Comparison of ENCODE assay signal across 2 cellular contexts in genomic region chr15:66041276-66041675, GRCh38.
TF ChIP-seq lines count a peak whose summit lies in the region.

No MANE protein-coding gene starts in this region.

TF ChIP-seq in GM23338, 12 proteins besides CTCF, POLR2A, EP300 and RAD21 (continued from another document):
- TF ChIP-seq REST (IDR thresholded peaks at IDR 0.05; ENCODE audit: unreplicated experiment): no peak
- TF ChIP-seq CREB1 (CRISPR knock-in tag; IDR thresholded peaks at IDR 0.05; ENCODE audit: low read depth): no peak
- TF ChIP-seq STAT1 (IDR thresholded peaks at IDR 0.05; ENCODE audit: unreplicated experiment): no peak
- TF ChIP-seq EZH2phosphoT487 (IDR thresholded peaks at IDR 0.05; ENCODE audit: unreplicated experiment): no peak
- TF ChIP-seq EZH2 (IDR thresholded peaks at IDR 0.05; ENCODE audit: low read depth, unreplicated experiment): no peak
- TF ChIP-seq NANOG (IDR thresholded peaks at IDR 0.05; ENCODE audit: borderline replicate concordance): no peak
- TF ChIP-seq ETS1 (IDR thresholded peaks at IDR 0.05): no peak
- TF ChIP-seq ZNF462 (CRISPR knock-in tag; IDR thresholded peaks at IDR 0.05): no peak

TF ChIP-seq in H1, 55 proteins besides CTCF, POLR2A, EP300 and RAD21 (continued from another document):
- TF ChIP-seq ATF3 (IDR thresholded peaks at IDR 0.05; ENCODE audit: insufficient read depth, low read depth, low read length) (no peak), TAF1 (IDR thresholded peaks at IDR 0.05; ENCODE audit: low read depth, low read length) (no peak), EZH2 (IDR thresholded peaks at IDR 0.05; ENCODE audit: low read depth, low read length, severe bottlenecking) (no peak), KDM1A (IDR thresholded peaks at IDR 0.05; ENCODE audit: borderline replicate concordance, low read length) (no peak), ZNF274 (IDR thresholded peaks at IDR 0.05; ENCODE audit: borderline replicate concordance, extremely low read depth, low read length) (no peak), RNF2 (IDR thresholded peaks at IDR 0.05; ENCODE audit: borderline replicate concordance, low read depth, low read length, missing control alignments, poor library complexity, severe bottlenecking) (no peak)
